In the genomic region with DNA sequence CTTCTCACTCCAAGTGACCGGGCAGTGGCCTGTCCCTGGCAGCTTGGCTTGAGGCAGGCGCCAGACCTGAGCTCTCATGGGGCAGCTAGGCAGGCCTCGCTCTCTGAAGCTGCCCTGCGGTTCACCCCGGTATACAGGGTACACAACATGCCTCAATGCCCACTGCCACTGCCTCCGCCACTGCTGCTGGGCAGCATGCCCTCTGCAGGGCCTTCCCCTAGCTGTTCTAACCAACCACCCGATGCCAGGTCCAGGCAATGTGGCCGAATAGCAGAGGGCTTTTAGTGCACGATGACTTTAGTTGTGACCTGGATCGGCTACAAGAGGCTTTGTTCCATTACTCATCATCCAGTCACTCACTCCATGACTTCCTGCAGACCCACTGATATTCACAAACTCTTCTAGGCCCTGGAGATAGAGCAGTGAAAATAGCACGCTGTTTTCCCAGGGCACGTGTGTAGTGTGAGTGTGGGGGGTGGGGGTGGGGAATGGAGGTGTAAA, we compare ENCODE assay signal across 10 cellular contexts. TPM values are rescaled to one million over a fixed set of nuclear protein-coding genes. Genes with fewer than 3 reads are reported as not detected.
DNase-seq lines count a peak whose midpoint lies in the region; ATAC-seq and TF ChIP-seq lines count a peak whose summit lies in the region.
"Had no signal": no experiment of that assay in that cellular context is flagged by ENCODE, and none has a peak within 500 bp of the region (broad histone marks: within the 10 kb centered on the region; RNA-seq: fewer than 3 reads in every experiment).

No MANE protein-coding gene starts in this region.

- no peaks in the 10 kb centered on the region for H3K9me3 ChIP-seq in esophagus (ENCODE audit: control insufficient read depth in 2 of 2, insufficient read depth in 1 of 2, low read depth in 1 of 2, low read length in 1 of 2)

- H3K4me1 ChIP-seq in esophagus (ENCODE audit: control insufficient read depth in 2 of 2, insufficient read depth in 2 of 2, low read length in 1 of 2), result peaks cover 14 to 46% of the 10 kb centered on the region in 2 donors

- H3K4me3 ChIP-seq in AG10803 (ENCODE audit: low read length) (peak overlapping the region; percentile 31), esophagus (ENCODE audit: low read depth in 1 of 2, low read length in 2 of 2) (no peak overlapping the region)

- H3K27me3 ChIP-seq in esophagus (ENCODE audit: control insufficient read depth in 1 of 2, insufficient read depth in 2 of 2, low read length in 2 of 2), result no peaks in the 10 kb centered on the region

- WGBS in esophagus, 2 donors, result 44 to 47% methylated on average over 12 of the region's 12 CpGs

- peak overlapping the region; percentile 82 to 86 for H3K27ac ChIP-seq in esophagus (ENCODE audit: low read depth in 2 of 2, low read length in 1 of 2)

- peak; percentile 58 for DNase-seq in AG10803 (ENCODE audit: low read depth)
- DNase-seq in RKO (ENCODE audit: low spot score), result peak; percentile 81
- peak; percentile 96 for DNase-seq in myocyte (ENCODE audit: low read depth)
- DNase-seq in NCI-H1417 treated with DMSO at 0.1 percent for 48 hours (lab: John Stamatoyannopoulos, UW), result no peak
- no peak for DNase-seq in NCI-H524 (lab: John Stamatoyannopoulos, UW)
- DNase-seq: activated CD4-positive, alpha-beta T cell treated with anti-CD3 and anti-CD28 coated beads for 1 hour; DMS153 had no signal

- ATAC-seq in HG02798 (IDR thresholded peaks at IDR 0.05; ENCODE audit: poor library complexity, unreplicated experiment) (no peak), HG03442 (IDR thresholded peaks at IDR 0.05; ENCODE audit: unreplicated experiment) (no peak)

- TF ChIP-seq CTCF in AG10803 (conservative IDR thresholded peaks at IDR 0.05; ENCODE audit: low read length), result no peak

- peaks cover 0 to 7% of the 10 kb centered on the region in 2 donors for H3K36me3 ChIP-seq in esophagus (ENCODE audit: control insufficient read depth in 2 of 2, insufficient read depth in 2 of 2, low read length in 1 of 2)

RNA-seq across cellular contexts. Expression of gene CDC42EP4, which starts 19.7 kb away (rescaled TPM):
- polyA plus RNA-seq in esophagus, result 10 to 100 TPM; 15.7 to 20.0 TPM
- 3.0 and 5.1 TPM in 2 replicates for total RNA-seq in myocyte
- polyA plus RNA-seq in myocyte (2012), result 8.3 TPM

RNA-seq across cellular contexts. Expression of gene CPSF4L, which starts 30.4 kb away (rescaled TPM):
- not detected for polyA plus RNA-seq in esophagus
- not detected in 2 replicates for total RNA-seq in myocyte
- polyA plus RNA-seq in myocyte (2012), result not detected

Comparison
In these comparisons a context has a peak if more than half of its experiments do, and no peak if none do; other contexts are left out.
1. DNase-seq: peak in AG10803 (single experiment), RKO (single experiment) and myocyte (single experiment); none in NCI-H1417 treated with DMSO at 0.1 percent for 48 hours (single experiment) and NCI-H524 (0 of 2).